In the genomic region with DNA sequence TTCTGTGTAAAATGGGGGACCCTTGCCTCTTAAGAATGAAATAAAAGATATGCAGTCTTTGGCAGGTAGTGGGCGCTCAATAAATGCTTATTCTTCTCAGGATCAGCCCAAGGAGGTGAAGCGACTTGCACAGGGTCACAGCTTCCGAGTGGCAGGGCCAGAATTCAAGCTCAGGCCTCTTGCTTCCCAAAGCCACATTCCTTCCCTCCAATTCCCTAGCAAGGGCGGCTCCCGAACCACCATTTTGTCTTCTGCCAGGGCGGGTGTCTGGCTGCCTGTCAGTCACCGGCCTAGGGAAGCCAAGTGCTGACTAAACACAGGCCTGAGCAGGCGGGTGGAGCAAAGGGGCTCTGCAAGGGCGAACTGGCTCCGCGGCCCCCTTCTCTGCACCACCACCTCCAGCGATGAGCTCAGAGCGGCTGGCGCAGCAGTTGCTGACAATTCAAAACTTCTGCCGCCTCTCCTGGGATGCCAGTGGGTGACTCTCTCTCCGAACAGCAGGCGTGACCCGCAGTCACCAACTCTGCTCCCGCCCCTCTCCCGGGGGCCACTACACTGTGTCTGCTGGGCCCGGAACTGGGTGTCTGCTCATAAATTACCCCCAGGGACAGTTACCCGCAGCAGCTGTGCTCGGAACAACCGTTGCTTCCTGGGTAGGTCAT, we compare ENCODE assay signal across 8 cellular contexts. TPM values are rescaled to one million over a fixed set of nuclear protein-coding genes. Genes with fewer than 3 reads are reported as not detected.
DNase-seq lines count a peak whose midpoint lies in the region; ATAC-seq lines count a peak whose summit lies in the region.

No MANE protein-coding gene starts in this region.

- H3K36me3 Mint-ChIP-seq in activated T-cell treated with anti-CD3 and anti-CD28 coated beads, Interleukin-2, amount 50 U/mL, for 24 hours (ENCODE audit: low read depth), result peaks cover 28% of the 10 kb centered on the region

- peaks cover 20% of the 10 kb centered on the region for H3K4me1 Mint-ChIP-seq in activated T-cell treated with anti-CD3 and anti-CD28 coated beads, Interleukin-2, amount 50 U/mL, for 24 hours (ENCODE audit: low read depth)

- H3K27me3 Mint-ChIP-seq in activated T-cell treated with anti-CD3 and anti-CD28 coated beads, Interleukin-2, amount 50 U/mL, for 24 hours, result no peaks in the 10 kb centered on the region

- H3K27ac Mint-ChIP-seq in activated T-cell treated with anti-CD3 and anti-CD28 coated beads, Interleukin-2, amount 50 U/mL, for 24 hours, result peak overlapping the region; percentile 85

- intact Hi-C loops in Right ventricle myocardium superior (cut with DNase I), result loop anchor here (5.0 to 10.0 kb wide), 2 partner anchors 204 to 262 kb away; no protein-coding TSS in a partner anchor

- peak; percentile 56 for ATAC-seq in GM19463 (IDR thresholded peaks at IDR 0.05; ENCODE audit: unreplicated experiment)
- peak; percentile 55 for ATAC-seq in Right ventricle myocardium superior (ENCODE audit: poor library complexity)
- no peak for ATAC-seq in GM21447 (IDR thresholded peaks at IDR 0.05; ENCODE audit: unreplicated experiment)
- no peak for ATAC-seq in GM19328 (IDR thresholded peaks at IDR 0.05; ENCODE audit: unreplicated experiment)

- no peaks in the 10 kb centered on the region for H3K9me3 Mint-ChIP-seq in activated T-cell treated with anti-CD3 and anti-CD28 coated beads, Interleukin-2, amount 50 U/mL, for 24 hours

- DNase-seq in AG08396 (ENCODE audit: low spot score) (peak; percentile 58), Right ventricle myocardium superior (peak; percentile 83), pons (ENCODE audit: low spot score) (peak; percentile 39), T-helper 9 cell (no peak)
- DNase-seq in activated T-cell treated with anti-CD3 and anti-CD28 coated beads, Interleukin-2, amount 50 U/mL, for 24 hours, result peak; percentile 56

- H3K4me3 Mint-ChIP-seq in activated T-cell treated with anti-CD3 and anti-CD28 coated beads, Interleukin-2, amount 50 U/mL, for 24 hours, result no peak overlapping the region

RNA-seq across cellular contexts. Expression of a gene that starts 10.8 kb away (rescaled TPM):
- total RNA-seq in Right ventricle myocardium superior, result 0.24 TPM

RNA-seq across cellular contexts. Expression of a gene that starts 20.1 kb away (rescaled TPM):
- total RNA-seq in Right ventricle myocardium superior, result not detected

RNA-seq across cellular contexts. Expression of a gene that starts 28.6 kb away (rescaled TPM):
- 15.8 TPM for total RNA-seq in Right ventricle myocardium superior

RNA-seq across cellular contexts. Expression of a gene that starts 36.4 kb away (rescaled TPM):
- total RNA-seq in Right ventricle myocardium superior, result 41.0 TPM

Comparison
In these comparisons a context has a peak if more than half of its experiments do, and no peak if none do; other contexts are left out.
1. ATAC-seq: peak in GM19463 (single experiment) and Right ventricle myocardium superior (single experiment); none in GM21447 (single experiment) and GM19328 (single experiment).